ENCODE assay signal across 23 cellular contexts in genomic region chr4:150491132-150492049, GRCh38.
"Had no signal": no experiment of that assay in that cellular context is flagged by ENCODE, and none has a peak within 500 bp of the region (broad histone marks: within the 10 kb centered on the region; RNA-seq: fewer than 3 reads in every experiment).

No MANE protein-coding gene starts in this region.

- H3K4me3 Mint-ChIP-seq: activated CD4-positive, alpha-beta T cell treated with anti-CD3 and anti-CD28 coated beads, Interleukin-2, amount 10 ng/mL, durations not matched to agents 7 days and 5 days; activated CD8-positive, alpha-beta T cell treated with anti-CD3 and anti-CD28 coated beads, Interleukin-2, amount 10 ng/mL, durations not matched to agents 7 days and 5 days; activated naive CD4-positive, alpha-beta T cell treated with anti-CD3 and anti-CD28 coated beads, Interleukin-2, amount 50 U/mL, for 24 hours; central memory CD8-positive, alpha-beta T cell; immature natural killer cell; naive thymus-derived CD4-positive, alpha-beta T cell had no signal

- H3K4me3 ChIP-seq: ascending aorta, coronary artery, gastrocnemius medialis, tibial artery, vagina had no signal

- H3K9me3 ChIP-seq: ascending aorta, gastrocnemius medialis, tibial artery, vagina had no signal

- H3K4me1 ChIP-seq: ascending aorta, gastrocnemius medialis, parathyroid adenoma, vagina had no signal

- H3K27me3 ChIP-seq: ascending aorta, gastrocnemius medialis, tibial artery, vagina had no signal

- H3K36me3 ChIP-seq: ascending aorta, gastrocnemius medialis, tibial artery, vagina had no signal

- DNase-seq: activated CD4-positive, alpha-beta T cell treated with anti-CD3 and anti-CD28 coated beads, Interleukin-2, amount 10 ng/mL, durations not matched to agents 7 days and 5 days; activated CD4-positive, CD25-positive, alpha-beta regulatory T cell; activated CD8-positive, alpha-beta memory T cell treated with anti-CD3 and anti-CD28 coated beads, Interleukin-2, amount 50 U/mL, for 4 hours; activated CD8-positive, alpha-beta T cell treated with anti-CD3 and anti-CD28 coated beads, Interleukin-2, amount 10 ng/mL, durations not matched to agents 7 days and 5 days; activated gamma-delta T cell; activated T-cell treated with anti-CD3 and anti-CD28 coated beads, Interleukin-2, amount 50 U/mL, for 48 hours; gastrocnemius medialis; immature natural killer cell; mesenchymal stem cell; naive thymus-derived CD4-positive, alpha-beta T cell; retina; stimulated activated CD4-positive, alpha-beta T cell treated with anti-CD3 and anti-CD28 coated beads, Interleukin-12 subunit alpha, Interleukin-12 subunit beta, amount 100 ng/mL, for 4 hours; stimulated activated CD4-positive, alpha-beta T cell treated with anti-CD3 and anti-CD28 coated beads, Interleukin-1b, Interleukin-23, amount 100 ng/mL, for 48 hours; stimulated activated naive CD8-positive, alpha-beta T cell treated with anti-CD3 and anti-CD28 coated beads, Interleukin-15, Interleukin-2, amounts not matched to agents 100 U/mL and 50 U/mL, for 24 hours; substantia nigra; T-helper 9 cell; tibial artery had no signal

- H3K4me1 Mint-ChIP-seq: activated CD4-positive, alpha-beta T cell treated with anti-CD3 and anti-CD28 coated beads, Interleukin-2, amount 10 ng/mL, durations not matched to agents 7 days and 5 days; activated naive CD4-positive, alpha-beta T cell treated with anti-CD3 and anti-CD28 coated beads, Interleukin-2, amount 50 U/mL, for 24 hours; central memory CD8-positive, alpha-beta T cell had no signal

- H3K27ac Mint-ChIP-seq: activated CD4-positive, alpha-beta T cell treated with anti-CD3 and anti-CD28 coated beads, Interleukin-2, amount 10 ng/mL, durations not matched to agents 7 days and 5 days; activated CD8-positive, alpha-beta T cell treated with anti-CD3 and anti-CD28 coated beads, Interleukin-2, amount 10 ng/mL, durations not matched to agents 7 days and 5 days; naive thymus-derived CD4-positive, alpha-beta T cell had no signal

- H3K9me3 Mint-ChIP-seq: activated CD4-positive, alpha-beta T cell treated with anti-CD3 and anti-CD28 coated beads, Interleukin-2, amount 10 ng/mL, durations not matched to agents 7 days and 5 days; activated naive CD4-positive, alpha-beta T cell treated with anti-CD3 and anti-CD28 coated beads, Interleukin-2, amount 50 U/mL, for 24 hours; central memory CD8-positive, alpha-beta T cell; immature natural killer cell; naive thymus-derived CD4-positive, alpha-beta T cell had no signal

- ATAC-seq: activated CD8-positive, alpha-beta T cell treated with anti-CD3 and anti-CD28 coated beads, Interleukin-2, amount 10 ng/mL, durations not matched to agents 7 days and 5 days; gastrocnemius medialis; naive thymus-derived CD4-positive, alpha-beta T cell; stimulated activated naive CD8-positive, alpha-beta T cell treated with anti-CD3 and anti-CD28 coated beads, Interleukin-15, Interleukin-2, amounts not matched to agents 100 U/mL and 50 U/mL, for 24 hours had no signal

- H3K27me3 Mint-ChIP-seq: activated CD4-positive, alpha-beta T cell treated with anti-CD3 and anti-CD28 coated beads, Interleukin-2, amount 10 ng/mL, durations not matched to agents 7 days and 5 days; activated naive CD4-positive, alpha-beta T cell treated with anti-CD3 and anti-CD28 coated beads, Interleukin-2, amount 50 U/mL, for 24 hours; central memory CD8-positive, alpha-beta T cell; naive thymus-derived CD4-positive, alpha-beta T cell had no signal

- H3K27ac ChIP-seq: ascending aorta, coronary artery, gastrocnemius medialis, parathyroid adenoma, tibial artery, vagina had no signal
